In the genomic region with DNA sequence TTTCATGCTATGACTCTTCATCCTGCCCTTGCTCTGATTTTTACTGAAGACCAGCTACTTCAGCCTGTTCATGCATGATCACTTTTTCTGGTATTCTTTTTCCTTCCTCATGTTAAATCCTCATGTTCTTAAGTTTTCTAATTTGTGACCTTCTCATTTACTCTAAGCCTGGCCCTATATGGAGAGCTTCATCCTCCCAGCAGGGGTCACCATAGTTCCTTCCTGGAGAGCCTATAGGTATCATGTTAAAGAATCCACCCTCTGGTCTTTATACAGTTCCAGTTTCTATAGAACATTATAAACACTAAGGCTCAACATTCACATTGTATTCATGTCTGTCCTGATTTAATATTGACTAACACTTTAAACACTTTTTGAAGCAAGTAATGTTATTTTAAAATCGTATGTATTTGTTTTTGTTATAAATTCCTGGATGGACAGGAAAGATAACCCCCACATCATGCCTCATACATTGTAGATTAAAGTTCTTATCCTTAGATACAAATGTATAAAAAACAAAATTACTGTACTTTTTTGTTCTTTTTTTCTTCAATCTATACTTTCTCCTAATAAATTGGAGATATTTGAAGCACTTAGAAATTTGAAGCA, we compare ENCODE assay signal across 8 cellular contexts. TPM values are rescaled to one million over a fixed set of nuclear protein-coding genes. Genes with fewer than 3 reads are reported as not detected.
A peak's percentile ranks its signal among the peaks of the same experiment; 100 is the strongest.
DNase-seq lines count a peak whose midpoint lies in the region; ATAC-seq and TF ChIP-seq lines count a peak whose summit lies in the region.

No MANE protein-coding gene starts in this region.

- no peaks in the 10 kb centered on the region for H3K27me3 ChIP-seq in NT2/D1 (ENCODE audit: insufficient read depth, insufficient read length)
- no peaks in the 10 kb centered on the region for H3K27me3 ChIP-seq in gastroesophageal sphincter
- no peaks in the 10 kb centered on the region for H3K27me3 ChIP-seq in psoas muscle (ENCODE audit: insufficient read depth in 3 of 3, low read length in 2 of 3)

- peak; percentile 37 to 74 (median 54) for TF ChIP-seq CTCF in gastroesophageal sphincter (IDR thresholded peaks at IDR 0.05)
- TF ChIP-seq CTCF in psoas muscle (IDR thresholded peaks at IDR 0.05): peak; percentile 82

- H3K4me3 ChIP-seq in NT2/D1 (ENCODE audit: insufficient read length, low read depth) (no peak overlapping the region), gastroesophageal sphincter (no peak overlapping the region), psoas muscle (no peak overlapping the region)

- DNase-seq in DMS53 (lab: John Stamatoyannopoulos, UW) (peak; percentile 83), NT2/D1 (ENCODE audit: low read depth, low spot score) (peak; percentile 59), psoas muscle (no peak), GOT3 (lab: John Stamatoyannopoulos, UW) (no peak)
- peak; percentile 52 to 55 for DNase-seq in activated T-cell treated with anti-CD3 and anti-CD28 coated beads, Interleukin-2, amount 50 U/mL, for 48 hours

- no peak for TF ChIP-seq POLR2A in gastroesophageal sphincter (IDR thresholded peaks at IDR 0.05)

- ATAC-seq in GM19455 (IDR thresholded peaks at IDR 0.05; ENCODE audit: unreplicated experiment) (peak; percentile 97), HG03520 (IDR thresholded peaks at IDR 0.05; ENCODE audit: unreplicated experiment) (peak; percentile 98), gastroesophageal sphincter (no peak), psoas muscle (peak; percentile 74 to 91 (median 81))

- 33 to 36% methylated on average over 1 of the region's 1 CpG for WGBS in gastroesophageal sphincter (ENCODE audit: low coverage in 1 of 2), 2 donors
- whole genome bisulfite sequencing in psoas muscle, 3 donors: 60 to 77% (median 68%) methylated on average over 1 of the region's 1 CpG

- no peak overlapping the region for H3K9ac ChIP-seq in NT2/D1 (ENCODE audit: insufficient read length, low read depth)

- TF ChIP-seq EP300 in gastroesophageal sphincter (IDR thresholded peaks at IDR 0.05): no peak

- H3K36me3 ChIP-seq in NT2/D1 (ENCODE audit: insufficient read depth, insufficient read length, low read length): no peaks in the 10 kb centered on the region
- H3K36me3 ChIP-seq in gastroesophageal sphincter: no peaks in the 10 kb centered on the region
- no peaks in the 10 kb centered on the region for H3K36me3 ChIP-seq in psoas muscle (ENCODE audit: insufficient read depth in 1 of 2, low read depth in 1 of 2)

- H3K27ac ChIP-seq in gastroesophageal sphincter (no peak overlapping the region), psoas muscle (no peak overlapping the region)

- intact Hi-C loops in psoas muscle (cut with DNase I): loop anchor here (2.0 to 5.0 kb wide), 4 partner anchors 323 to 378 kb away; no protein-coding TSS in a partner anchor

- H3K9me3 ChIP-seq in NT2/D1 (ENCODE audit: insufficient read depth, low read length): no peaks in the 10 kb centered on the region
- no peaks in the 10 kb centered on the region for H3K9me3 ChIP-seq in gastroesophageal sphincter
- no peaks in the 10 kb centered on the region for H3K9me3 ChIP-seq in psoas muscle

- H3K4me1 ChIP-seq in NT2/D1 (ENCODE audit: insufficient read depth, insufficient read length) (no peaks in the 10 kb centered on the region), gastroesophageal sphincter (no peaks in the 10 kb centered on the region), psoas muscle (peaks cover 12% of the 10 kb centered on the region)

RNA-seq across cellular contexts. Expression of gene OTUD4, which starts 53.8 kb away (rescaled TPM):
- 10 to 100 TPM; 27.3 to 53.1 (median 39.1) TPM for total RNA-seq in gastroesophageal sphincter
- 10 to 100 TPM; 51.6 to 88.0 (median 56.5) TPM for total RNA-seq in psoas muscle
- 10 to 100 TPM; 20.5 to 62.6 (median 22.7) TPM for polyA plus RNA-seq in psoas muscle

Comparison
In these comparisons a context has a peak if more than half of its experiments do, and no peak if none do; other contexts are left out.
1. DNase-seq: peak in DMS53 (single experiment), NT2/D1 (single experiment) and activated T-cell treated with anti-CD3 and anti-CD28 coated beads, Interleukin-2, amount 50 U/mL, for 48 hours (2 of 2); none in psoas muscle (0 of 2) and GOT3 (single experiment).